8 cellular contexts compared by ENCODE assay signal in genomic region chr4:1347410-1347864, GRCh38. TPM values are rescaled to one million over a fixed set of nuclear protein-coding genes. Genes with fewer than 3 reads are reported as not detected.
DNase-seq lines count a peak whose midpoint lies in the region; ATAC-seq, FAIRE-seq and TF ChIP-seq lines count a peak whose summit lies in the region.

No MANE protein-coding gene starts in this region.

- in situ Hi-C loops in G401 (cut with HindIII; ENCODE audit: low sequenced_read_pairs) = no loop called here

- H3K36me3 ChIP-seq in small intestine (ENCODE audit: control insufficient read depth in 2 of 2, insufficient read depth in 2 of 2, low read length in 2 of 2) = no peaks in the 10 kb centered on the region

- TF ChIP-seq CTCF in HL-60 (IDR thresholded peaks at IDR 0.05; ENCODE audit: insufficient read depth, low read length) (no peak), cardiac fibroblast (IDR thresholded peaks at IDR 0.05; ENCODE audit: low read depth, low read length) (no peak)

- 0% methylated on average over 29 to 43 of the region's 43 CpGs for WGBS in small intestine, 3 donors

- peak overlapping the region; percentile 56 for H3K4me3 ChIP-seq in HL-60 (replicated peaks; ENCODE audit: insufficient read depth, low read length)
- H3K4me3 ChIP-seq in cardiac fibroblast (replicated peaks in 1 of 2; ENCODE audit: low read depth in 2 of 2, low read length in 2 of 2) = peak overlapping the region; percentile 54 to 78
- H3K4me3 ChIP-seq in small intestine (ENCODE audit: low read depth in 1 of 2, low read length in 2 of 2) = peak overlapping the region; percentile 52 to 78

- DNase-seq in G401 (ENCODE audit: low spot score) = peak; percentile 82
- peak in 1 of 2 experiments; percentile 74 for DNase-seq in HL-60 (ENCODE audit: low read depth in 1 of 2, low spot score in 1 of 2)
- peak; percentile 67 for DNase-seq in SKM-1 treated with dmso at 0.1 percent for 144 hours (lab: John Stamatoyannopoulos, UW; ENCODE audit: unreplicated experiment)
- peak; percentile 89 to 93 for DNase-seq in cardiac fibroblast (ENCODE audit: low read depth in 2 of 2)
- DNase-seq in iris pigment epithelial cell (ENCODE audit: low read depth) = peak; percentile 93
- peak; percentile 60 for DNase-seq in small intestine
- DNase-seq in cortex of kidney (lab: John Stamatoyannopoulos, UW) = no peak

- peaks cover 0 to 3% of the 10 kb centered on the region in 2 donors for H3K4me1 ChIP-seq in small intestine (ENCODE audit: control insufficient read depth in 2 of 2, insufficient read depth in 1 of 2, low read depth in 1 of 2, low read length in 1 of 2)

- H3K27ac ChIP-seq in HL-60 (replicated peaks) (peak overlapping the region; percentile 86), small intestine (ENCODE audit: low read depth in 1 of 2, low read length in 1 of 2) (peak overlapping the region; percentile 97 to 98)

- no peak for FAIRE-seq in small intestine (lab: Jason Lieb, UNC)

- no peaks in the 10 kb centered on the region for H3K27me3 ChIP-seq in HL-60 (ENCODE audit: insufficient read depth, poor library complexity, severe bottlenecking)
- no peaks in the 10 kb centered on the region for H3K27me3 ChIP-seq in small intestine (ENCODE audit: control insufficient read depth in 2 of 2, insufficient read depth in 2 of 2, low read length in 2 of 2)

- H3K9me3 ChIP-seq in small intestine (ENCODE audit: control insufficient read depth, low read depth) = no peaks in the 10 kb centered on the region

- ATAC-seq in GM21367 (IDR thresholded peaks at IDR 0.05; ENCODE audit: unreplicated experiment) = peak; percentile 8

RNA-seq across cellular contexts. Expression of gene UVSSA, which starts 0.4 kb away (rescaled TPM):
- 3.6 and 8.8 TPM in 2 replicates for total RNA-seq in G401 (2014; rRNA removed; shearing (Covaris generic))
- 10 to 100 TPM in 1 of 3 donors, 1 to 10 TPM in 2; 8.5 to 10.5 (median 9.2) TPM for polyA plus RNA-seq in small intestine

RNA-seq across cellular contexts. Expression of gene MAEA, which starts 57.7 kb away (rescaled TPM):
- 52.5 and 54.6 TPM in 2 replicates for total RNA-seq in G401 (2014; rRNA removed; shearing (Covaris generic))
- 10 to 100 TPM; 62.1 to 97.1 (median 69.4) TPM for polyA plus RNA-seq in small intestine

RNA-seq across cellular contexts. Expression of gene NKX1-1, which starts 58.8 kb away (rescaled TPM):
- total RNA-seq in G401 (2014; rRNA removed; shearing (Covaris generic)) = not detected in 2 replicates
- polyA plus RNA-seq in small intestine = not detected
